ENCODE assay signal across 9 cellular contexts in the genomic region with DNA sequence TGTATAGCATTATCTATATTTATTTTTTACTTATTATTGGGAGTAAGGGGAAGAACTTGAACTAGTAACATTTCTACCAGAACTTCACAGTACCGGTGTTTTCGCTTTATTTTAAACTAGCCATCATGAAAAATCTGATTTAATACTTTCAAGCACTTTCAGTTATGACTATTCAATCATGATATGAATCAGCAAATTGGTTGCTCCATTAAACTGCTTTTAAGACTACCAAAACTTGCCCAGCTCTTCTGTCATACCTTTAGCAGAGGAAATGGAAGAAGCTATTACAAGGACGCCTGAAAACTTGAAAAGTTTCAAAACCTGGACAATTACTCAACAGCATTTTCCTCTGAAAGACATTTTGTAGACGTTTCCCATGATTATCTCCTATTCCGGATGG. TPM values are rescaled to one million over a fixed set of nuclear protein-coding genes. Genes with fewer than 3 reads are reported as not detected.
DNase-seq lines count a peak whose midpoint lies in the region; ATAC-seq and TF ChIP-seq lines count a peak whose summit lies in the region.
"Had no signal": no experiment of that assay in that cellular context is flagged by ENCODE, and none has a peak within 500 bp of the region (broad histone marks: within the 10 kb centered on the region; RNA-seq: fewer than 3 reads in every experiment).

No MANE protein-coding gene starts in this region.

- no peak for ATAC-seq in psoas muscle
- ATAC-seq in GM19463 (IDR thresholded peaks at IDR 0.05; ENCODE audit: unreplicated experiment), result no peak
- no peak for ATAC-seq in GM21367 (IDR thresholded peaks at IDR 0.05; ENCODE audit: unreplicated experiment)
- ATAC-seq in GM21526 (IDR thresholded peaks at IDR 0.05; ENCODE audit: low FRiP score, unreplicated experiment), result no peak

- H3K27me3 Mint-ChIP-seq in endodermal cell (ENCODE audit: insufficient read depth), result peaks cover 12% of the 10 kb centered on the region

- H3K27me3 ChIP-seq in OCI-LY3 (ENCODE audit: low read depth, low read length) (peaks cover 26% of the 10 kb centered on the region; the same call in 1 of the 2 replicates), endodermal cell (ENCODE audit: control insufficient read depth, insufficient read depth, low read length, poor library complexity, severe bottlenecking) (peaks cover 17% of the 10 kb centered on the region), psoas muscle (ENCODE audit: insufficient read depth in 3 of 3, low read length in 2 of 3) (no peaks in the 10 kb centered on the region)

- peak overlapping the region; percentile 67 for H3K27ac ChIP-seq in OCI-LY3 (ENCODE audit: low read length)
- no peak overlapping the region for H3K27ac ChIP-seq in endodermal cell (ENCODE audit: low read depth, low read length)
- H3K27ac ChIP-seq in psoas muscle, result peak overlapping the region; percentile 72

- peaks cover 51% of the 10 kb centered on the region for H3K4me1 ChIP-seq in OCI-LY3 (ENCODE audit: low read length)
- peaks cover 24% of the 10 kb centered on the region for H3K4me1 ChIP-seq in endodermal cell (ENCODE audit: control insufficient read depth, insufficient read depth, low read length)
- H3K4me1 ChIP-seq in psoas muscle, result peaks cover 20% of the 10 kb centered on the region

- H3K9me3 Mint-ChIP-seq in endodermal cell, result no peaks in the 10 kb centered on the region

- no peak overlapping the region for H2AFZ ChIP-seq in OCI-LY3 (ENCODE audit: low read depth, low read length)

- H3K4me3 ChIP-seq in OCI-LY3 (ENCODE audit: low read length), result peak overlapping the region; percentile 78
- H3K4me3 ChIP-seq in endodermal cell (ENCODE audit: low read length), result peak overlapping the region; percentile 86
- H3K4me3 ChIP-seq in psoas muscle, result peak overlapping the region; percentile 79

- whole genome bisulfite sequencing in endodermal cell (ENCODE audit: insufficient coverage in 1 of 2, insufficient read length in 1 of 2), 2 experiments, result 82 to 98% methylated on average over 5 of the region's 5 CpGs
- WGBS in psoas muscle, 3 donors, result 63 to 83% (median 64%) methylated on average over 5 of the region's 5 CpGs

- no peaks in the 10 kb centered on the region for H3K36me3 Mint-ChIP-seq in endodermal cell (ENCODE audit: low read depth)

- TF ChIP-seq CTCF in OCI-LY3 (IDR thresholded peaks at IDR 0.05; ENCODE audit: low read depth, low read length) (no peak), endodermal cell (conservative IDR thresholded peaks at IDR 0.05) (no peak), psoas muscle (IDR thresholded peaks at IDR 0.05) (no peak)

- H3K4me2 ChIP-seq in OCI-LY3 (ENCODE audit: low read length), result peak overlapping the region; percentile 97

- DNase-seq in EH (ENCODE audit: low read depth) (peak; percentile 23), endodermal cell (no peak), psoas muscle (no peak), NCI-H2107 (lab: John Stamatoyannopoulos, UW) (no peak)
- DNase-seq: NCI-H1417 treated with DMSO at 0.1 percent for 48 hours had no signal

- H3K4me3 Mint-ChIP-seq in endodermal cell, result peak overlapping the region; percentile 76

- H3K27ac Mint-ChIP-seq in endodermal cell, result no peak overlapping the region

- H3K9me3 ChIP-seq in OCI-LY3 (ENCODE audit: insufficient read depth, low read length), result no peaks in the 10 kb centered on the region
- no peaks in the 10 kb centered on the region for H3K9me3 ChIP-seq in endodermal cell (ENCODE audit: control insufficient read depth, low read length)
- no peaks in the 10 kb centered on the region for H3K9me3 ChIP-seq in psoas muscle

- peak overlapping the region; percentile 51 for H3K9ac ChIP-seq in OCI-LY3 (ENCODE audit: low read length)
- H3K9ac ChIP-seq in endodermal cell (ENCODE audit: extremely low read depth, low read length, poor library complexity, severe bottlenecking), result no peak overlapping the region

- H3K79me2 ChIP-seq in OCI-LY3 (ENCODE audit: low read length), result no peaks in the 10 kb centered on the region; the same call in 1 of the 2 replicates

- H3K4me1 Mint-ChIP-seq in endodermal cell, result peaks cover 53% of the 10 kb centered on the region

- intact Hi-C loops in psoas muscle (cut with DNase I), result loop anchor here in 1 of 2 donors (5.0 kb wide), 1 partner anchor 71 kb away; no protein-coding TSS in a partner anchor

- H4K20me1 ChIP-seq in OCI-LY3 (ENCODE audit: insufficient read depth, low read length), result peaks cover 34% of the 10 kb centered on the region

- no peaks in the 10 kb centered on the region for H3K36me3 ChIP-seq in OCI-LY3 (replicated peaks; ENCODE audit: low read depth, low read length)
- no peaks in the 10 kb centered on the region for H3K36me3 ChIP-seq in endodermal cell (ENCODE audit: control insufficient read depth, insufficient read depth, low read length)
- no peaks in the 10 kb centered on the region for H3K36me3 ChIP-seq in psoas muscle (ENCODE audit: insufficient read depth in 1 of 2, low read depth in 1 of 2)

RNA-seq across cellular contexts. Expression of a gene that starts 2.1 kb away (rescaled TPM):
- total RNA-seq in endodermal cell (10 to 100 TPM; 18.3 to 33.6 TPM), psoas muscle (10 to 100 TPM in 2 of 4 donors, 1 to 10 TPM in 2; 5.3 to 10.6 (median 8.0) TPM)
- polyA plus RNA-seq in endodermal cell (2013, experiment 1 of 2), result 12.5 TPM
- 11.2 TPM for polyA plus RNA-seq in endodermal cell (2013, experiment 2 of 2)
- 1 to 10 TPM; 2.3 to 5.2 (median 3.1) TPM for polyA plus RNA-seq in psoas muscle
